In the genomic region with DNA sequence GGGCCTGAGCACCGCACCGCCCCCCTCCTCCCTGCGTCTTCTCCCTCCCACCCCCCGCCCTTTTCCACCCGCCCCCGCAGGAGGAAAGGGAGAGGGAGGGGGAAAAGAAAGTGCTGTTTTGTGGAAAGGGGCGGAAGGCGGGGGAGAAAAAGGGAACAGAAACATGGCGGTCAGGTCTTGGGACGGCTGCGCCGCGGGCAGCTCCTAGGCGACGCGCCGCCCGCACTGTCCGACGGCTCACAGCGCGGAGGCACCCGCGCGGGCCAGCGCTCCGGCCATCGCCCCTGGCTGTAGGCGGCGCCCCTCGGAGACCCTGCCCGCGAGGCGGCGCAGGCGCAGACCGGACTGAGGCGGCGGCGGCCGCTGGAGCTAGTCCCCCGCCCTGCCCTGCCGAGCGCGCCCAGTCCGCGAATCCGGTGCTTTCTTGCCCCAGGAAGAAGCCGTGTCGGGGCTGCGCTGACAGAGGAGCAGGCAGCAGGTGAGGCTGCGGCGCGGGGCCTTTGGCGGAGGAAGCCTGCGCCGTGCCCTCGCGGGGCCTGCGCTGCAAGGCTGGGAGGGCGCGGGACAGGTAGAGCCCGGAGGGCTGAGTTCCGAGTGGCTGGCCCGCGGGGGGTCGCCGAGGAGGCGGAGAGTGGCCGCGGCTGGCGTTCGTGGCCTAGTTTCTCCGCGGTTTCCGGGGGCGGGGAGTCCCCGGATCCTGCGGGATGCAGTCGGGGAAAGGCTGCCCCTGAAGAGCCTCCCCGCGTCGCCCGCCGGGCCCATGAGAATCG, we compare ENCODE assay signal across 1 cellular context.
TF ChIP-seq lines count a peak whose summit lies in the region.

Gene DENND4C, plus strand, starts transcription at position 338 of the 770 bp plus-strand sequence. CDS start 45,482 bp downstream, outside the sequence.

TF ChIP-seq in HEK293, 187 proteins besides CTCF, POLR2A, EP300 and RAD21 (continued from another document and continues in another):
- TF ChIP-seq, protein P1, sequence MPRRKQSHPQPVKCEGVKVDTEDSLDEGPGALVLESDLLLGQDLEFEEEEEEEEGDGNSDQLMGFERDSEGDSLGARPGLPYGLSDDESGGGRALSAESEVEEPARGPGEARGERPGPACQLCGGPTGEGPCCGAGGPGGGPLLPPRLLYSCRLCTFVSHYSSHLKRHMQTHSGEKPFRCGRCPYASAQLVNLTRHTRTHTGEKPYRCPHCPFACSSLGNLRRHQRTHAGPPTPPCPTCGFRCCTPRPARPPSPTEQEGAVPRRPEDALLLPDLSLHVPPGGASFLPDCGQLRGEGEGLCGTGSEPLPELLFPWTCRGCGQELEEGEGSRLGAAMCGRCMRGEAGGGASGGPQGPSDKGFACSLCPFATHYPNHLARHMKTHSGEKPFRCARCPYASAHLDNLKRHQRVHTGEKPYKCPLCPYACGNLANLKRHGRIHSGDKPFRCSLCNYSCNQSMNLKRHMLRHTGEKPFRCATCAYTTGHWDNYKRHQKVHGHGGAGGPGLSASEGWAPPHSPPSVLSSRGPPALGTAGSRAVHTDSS (tag by site-specific recombination; IDR thresholded peaks at IDR 0.05): no peak
- no peak for TF ChIP-seq ZNF529 (tag by site-specific recombination; IDR thresholded peaks at IDR 0.05; ENCODE audit: insufficient replicate concordance)
- TF ChIP-seq, protein P2, sequence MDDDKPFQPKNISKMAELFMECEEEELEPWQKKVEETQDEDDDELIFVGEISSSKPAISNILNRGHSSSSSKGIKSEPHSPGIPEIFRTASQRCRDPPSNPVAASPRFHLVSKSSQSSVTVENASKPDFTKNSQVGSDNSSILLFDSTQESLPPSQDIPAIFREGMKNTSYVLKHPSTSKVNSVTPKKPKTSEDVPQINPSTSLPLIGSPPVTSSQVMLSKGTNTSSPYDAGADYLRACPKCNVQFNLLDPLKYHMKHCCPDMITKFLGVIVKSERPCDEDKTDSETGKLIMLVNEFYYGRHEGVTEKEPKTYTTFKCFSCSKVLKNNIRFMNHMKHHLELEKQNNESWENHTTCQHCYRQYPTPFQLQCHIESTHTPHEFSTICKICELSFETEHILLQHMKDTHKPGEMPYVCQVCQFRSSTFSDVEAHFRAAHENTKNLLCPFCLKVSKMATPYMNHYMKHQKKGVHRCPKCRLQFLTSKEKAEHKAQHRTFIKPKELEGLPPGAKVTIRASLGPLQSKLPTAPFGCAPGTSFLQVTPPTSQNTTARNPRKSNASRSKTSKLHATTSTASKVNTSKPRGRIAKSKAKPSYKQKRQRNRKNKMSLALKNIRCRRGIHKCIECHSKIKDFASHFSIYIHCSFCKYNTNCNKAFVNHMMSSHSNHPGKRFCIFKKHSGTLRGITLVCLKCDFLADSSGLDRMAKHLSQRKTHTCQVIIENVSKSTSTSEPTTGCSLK (tag by site-specific recombination; IDR thresholded peaks at IDR 0.05): no peak
- no peak for TF ChIP-seq ZNF423 (tag by site-specific recombination; IDR thresholded peaks at IDR 0.05)
- TF ChIP-seq ZBTB21 (tag by site-specific recombination; IDR thresholded peaks at IDR 0.05): no peak
- no peak; the same call in 1 of the 2 replicates for TF ChIP-seq KLF9 (tag by site-specific recombination; IDR thresholded peaks at IDR 0.05; ENCODE audit: low read depth)
- peak; percentile 76 for TF ChIP-seq ZFHX2 (tag by site-specific recombination; conservative IDR thresholded peaks at IDR 0.05)
- no peak for TF ChIP-seq ZNF530 (tag by site-specific recombination; IDR thresholded peaks at IDR 0.05; ENCODE audit: low read depth)
- TF ChIP-seq HOXA7 (CRISPR knock-in tag; IDR thresholded peaks at IDR 0.05; ENCODE audit: borderline replicate concordance): no peak
- TF ChIP-seq ZNF292 (tag by site-specific recombination; IDR thresholded peaks at IDR 0.05; ENCODE audit: borderline replicate concordance, low read depth): no peak
- TF ChIP-seq FEZF1 (tag by site-specific recombination; IDR thresholded peaks at IDR 0.05): no peak
- no peak for TF ChIP-seq ZNF132 (tag by site-specific recombination; IDR thresholded peaks at IDR 0.05; ENCODE audit: borderline replicate concordance)
- TF ChIP-seq ZNF677 (tag by site-specific recombination; IDR thresholded peaks at IDR 0.05): no peak
- TF ChIP-seq ZNF366 (tag by site-specific recombination; conservative IDR thresholded peaks at IDR 0.05): peak; percentile 18; the same call in 1 of the 2 replicates
- no peak for TF ChIP-seq ZNF211 (tag by site-specific recombination; IDR thresholded peaks at IDR 0.05; ENCODE audit: low read depth)
- TF ChIP-seq ZNF239 (tag by site-specific recombination; IDR thresholded peaks at IDR 0.05): no peak
- TF ChIP-seq ZBTB8A (tag by site-specific recombination; IDR thresholded peaks at IDR 0.05): peak; percentile 92
- no peak for TF ChIP-seq ZNF776 (tag by site-specific recombination; IDR thresholded peaks at IDR 0.05; ENCODE audit: borderline replicate concordance)
- TF ChIP-seq ZNF354C (tag by site-specific recombination; IDR thresholded peaks at IDR 0.05; ENCODE audit: borderline replicate concordance, low read depth): no peak
- TF ChIP-seq ZNF221 (tag by site-specific recombination; IDR thresholded peaks at IDR 0.05; ENCODE audit: borderline replicate concordance): no peak
- TF ChIP-seq SETDB1 (IDR thresholded peaks at IDR 0.05; ENCODE audit: insufficient read length, low read length): no peak
- no peak for TF ChIP-seq ZNF112 (tag by site-specific recombination; IDR thresholded peaks at IDR 0.05)
- TF ChIP-seq ZNF610 (tag by site-specific recombination; IDR thresholded peaks at IDR 0.05; ENCODE audit: borderline replicate concordance): no peak
- TF ChIP-seq ZNF121 (tag by site-specific recombination; IDR thresholded peaks at IDR 0.05): peak; percentile 10; the same call in 1 of the 2 replicates
- no peak for TF ChIP-seq ZNF660 (tag by site-specific recombination; IDR thresholded peaks at IDR 0.05)
- TF ChIP-seq, protein P3, sequence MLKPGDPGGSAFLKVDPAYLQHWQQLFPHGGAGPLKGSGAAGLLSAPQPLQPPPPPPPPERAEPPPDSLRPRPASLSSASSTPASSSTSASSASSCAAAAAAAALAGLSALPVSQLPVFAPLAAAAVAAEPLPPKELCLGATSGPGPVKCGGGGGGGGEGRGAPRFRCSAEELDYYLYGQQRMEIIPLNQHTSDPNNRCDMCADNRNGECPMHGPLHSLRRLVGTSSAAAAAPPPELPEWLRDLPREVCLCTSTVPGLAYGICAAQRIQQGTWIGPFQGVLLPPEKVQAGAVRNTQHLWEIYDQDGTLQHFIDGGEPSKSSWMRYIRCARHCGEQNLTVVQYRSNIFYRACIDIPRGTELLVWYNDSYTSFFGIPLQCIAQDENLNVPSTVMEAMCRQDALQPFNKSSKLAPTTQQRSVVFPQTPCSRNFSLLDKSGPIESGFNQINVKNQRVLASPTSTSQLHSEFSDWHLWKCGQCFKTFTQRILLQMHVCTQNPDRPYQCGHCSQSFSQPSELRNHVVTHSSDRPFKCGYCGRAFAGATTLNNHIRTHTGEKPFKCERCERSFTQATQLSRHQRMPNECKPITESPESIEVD (tag by site-specific recombination; IDR thresholded peaks at IDR 0.05): no peak
- TF ChIP-seq ZNF140 (tag by site-specific recombination; IDR thresholded peaks at IDR 0.05): no peak
- no peak for TF ChIP-seq HOXC10 (CRISPR knock-in tag; IDR thresholded peaks at IDR 0.05)
- TF ChIP-seq KLF10 (tag by site-specific recombination; IDR thresholded peaks at IDR 0.05): no peak
- no peak for TF ChIP-seq ZFP41 (tag by site-specific recombination; IDR thresholded peaks at IDR 0.05; ENCODE audit: borderline replicate concordance)
- no peak for TF ChIP-seq PRDM2 (tag by site-specific recombination; IDR thresholded peaks at IDR 0.05; ENCODE audit: borderline replicate concordance)
- TF ChIP-seq ZNF664 (tag by site-specific recombination; IDR thresholded peaks at IDR 0.05): no peak
- TF ChIP-seq ZNF350 (tag by site-specific recombination; IDR thresholded peaks at IDR 0.05): no peak
- TF ChIP-seq, protein P4, sequence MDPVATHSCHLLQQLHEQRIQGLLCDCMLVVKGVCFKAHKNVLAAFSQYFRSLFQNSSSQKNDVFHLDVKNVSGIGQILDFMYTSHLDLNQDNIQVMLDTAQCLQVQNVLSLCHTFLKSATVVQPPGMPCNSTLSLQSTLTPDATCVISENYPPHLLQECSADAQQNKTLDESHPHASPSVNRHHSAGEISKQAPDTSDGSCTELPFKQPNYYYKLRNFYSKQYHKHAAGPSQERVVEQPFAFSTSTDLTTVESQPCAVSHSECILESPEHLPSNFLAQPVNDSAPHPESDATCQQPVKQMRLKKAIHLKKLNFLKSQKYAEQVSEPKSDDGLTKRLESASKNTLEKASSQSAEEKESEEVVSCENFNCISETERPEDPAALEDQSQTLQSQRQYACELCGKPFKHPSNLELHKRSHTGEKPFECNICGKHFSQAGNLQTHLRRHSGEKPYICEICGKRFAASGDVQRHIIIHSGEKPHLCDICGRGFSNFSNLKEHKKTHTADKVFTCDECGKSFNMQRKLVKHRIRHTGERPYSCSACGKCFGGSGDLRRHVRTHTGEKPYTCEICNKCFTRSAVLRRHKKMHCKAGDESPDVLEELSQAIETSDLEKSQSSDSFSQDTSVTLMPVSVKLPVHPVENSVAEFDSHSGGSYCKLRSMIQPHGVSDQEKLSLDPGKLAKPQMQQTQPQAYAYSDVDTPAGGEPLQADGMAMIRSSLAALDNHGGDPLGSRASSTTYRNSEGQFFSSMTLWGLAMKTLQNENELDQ (tag by site-specific recombination; IDR thresholded peaks at IDR 0.05; ENCODE audit: low read depth): no peak
- no peak; the same call in 1 of the 2 replicates for TF ChIP-seq ZNF341 (tag by site-specific recombination; IDR thresholded peaks at IDR 0.05; ENCODE audit: low read depth)
- no peak for TF ChIP-seq ZNF658 (tag by site-specific recombination; IDR thresholded peaks at IDR 0.05)
- TF ChIP-seq ZNF416 (tag by site-specific recombination; IDR thresholded peaks at IDR 0.05): no peak
- TF ChIP-seq ZNF473 (tag by site-specific recombination; IDR thresholded peaks at IDR 0.05): no peak
- peak; percentile 75 for TF ChIP-seq GLIS1 (tag by site-specific recombination; IDR thresholded peaks at IDR 0.05)
- TF ChIP-seq, protein P5, sequence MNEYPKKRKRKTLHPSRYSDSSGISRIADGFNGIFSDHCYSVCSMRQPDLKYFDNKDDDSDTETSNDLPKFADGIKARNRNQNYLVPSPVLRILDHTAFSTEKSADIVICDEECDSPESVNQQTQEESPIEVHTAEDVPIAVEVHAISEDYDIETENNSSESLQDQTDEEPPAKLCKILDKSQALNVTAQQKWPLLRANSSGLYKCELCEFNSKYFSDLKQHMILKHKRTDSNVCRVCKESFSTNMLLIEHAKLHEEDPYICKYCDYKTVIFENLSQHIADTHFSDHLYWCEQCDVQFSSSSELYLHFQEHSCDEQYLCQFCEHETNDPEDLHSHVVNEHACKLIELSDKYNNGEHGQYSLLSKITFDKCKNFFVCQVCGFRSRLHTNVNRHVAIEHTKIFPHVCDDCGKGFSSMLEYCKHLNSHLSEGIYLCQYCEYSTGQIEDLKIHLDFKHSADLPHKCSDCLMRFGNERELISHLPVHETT (tag by site-specific recombination; IDR thresholded peaks at IDR 0.05): no peak
- no peak for TF ChIP-seq ZNF560 (tag by site-specific recombination; IDR thresholded peaks at IDR 0.05; ENCODE audit: borderline replicate concordance)
- TF ChIP-seq ZNF777 (tag by site-specific recombination; IDR thresholded peaks at IDR 0.05; ENCODE audit: borderline replicate concordance): no peak
- TF ChIP-seq ZNF624 (tag by site-specific recombination; IDR thresholded peaks at IDR 0.05): no peak
- TF ChIP-seq, protein P6, sequence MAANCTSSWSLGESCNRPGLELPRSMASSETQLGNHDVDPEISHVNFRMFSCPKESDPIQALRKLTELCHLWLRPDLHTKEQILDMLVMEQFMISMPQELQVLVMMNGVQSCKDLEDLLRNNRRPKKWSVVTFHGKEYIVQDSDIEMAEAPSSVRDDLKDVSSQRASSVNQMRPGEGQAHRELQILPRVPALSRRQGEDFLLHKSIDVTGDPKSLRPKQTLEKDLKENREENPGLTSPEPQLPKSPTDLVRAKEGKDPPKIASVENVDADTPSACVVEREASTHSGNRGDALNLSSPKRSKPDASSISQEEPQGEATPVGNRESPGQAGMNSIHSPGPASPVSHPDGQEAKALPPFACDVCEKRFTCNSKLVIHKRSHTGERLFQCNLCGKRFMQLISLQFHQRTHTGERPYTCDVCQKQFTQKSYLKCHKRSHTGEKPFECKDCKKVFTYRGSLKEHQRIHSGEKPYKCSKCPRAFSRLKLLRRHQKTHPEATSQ (tag by site-specific recombination; IDR thresholded peaks at IDR 0.05): no peak
- TF ChIP-seq ZNF311 (tag by site-specific recombination; IDR thresholded peaks at IDR 0.05; ENCODE audit: borderline replicate concordance): no peak
- TF ChIP-seq ZNF138 (tag by site-specific recombination; IDR thresholded peaks at IDR 0.05; ENCODE audit: borderline replicate concordance): no peak
- peak; percentile 69 for TF ChIP-seq ZXDB (tag by site-specific recombination; IDR thresholded peaks at IDR 0.05)
- no peak for TF ChIP-seq ZNF202 (tag by site-specific recombination; IDR thresholded peaks at IDR 0.05; ENCODE audit: borderline replicate concordance)
